8 cellular contexts compared by ENCODE assay signal in genomic region chr3:149152420-149152819, GRCh38. TPM values are rescaled to one million over a fixed set of nuclear protein-coding genes. Genes with fewer than 3 reads are reported as not detected.
DNase-seq lines count a peak whose midpoint lies in the region; ATAC-seq and TF ChIP-seq lines count a peak whose summit lies in the region.

No MANE protein-coding gene starts in this region.

- no peak overlapping the region for H3K4me3 Mint-ChIP-seq in activated CD4-positive, alpha-beta T cell treated with anti-CD3 and anti-CD28 coated beads, Interleukin-2, amount 10 ng/mL, durations not matched to agents 7 days and 5 days
- H3K4me3 Mint-ChIP-seq in mesothelial cell of epicardium, result no peak overlapping the region

- ATAC-seq in HG02840 (IDR thresholded peaks at IDR 0.05; ENCODE audit: low FRiP score, unreplicated experiment) (peak; percentile 91), left lobe of liver (no peak)

- CTCF ChIA-PET in activated CD4-positive, alpha-beta T cell treated with anti-CD3 and anti-CD28 coated beads, Interleukin-2, amount 10 ng/mL, durations not matched to agents 7 days and 5 days (lab: Charles Lee), result interaction anchor here (1.4 kb wide), 1 partner anchor 14 kb away, joined by 3 read pairs; no protein-coding TSS in a partner anchor

- no peak for TF ChIP-seq CTCF in mesothelial cell of epicardium (IDR thresholded peaks at IDR 0.05; ENCODE audit: unreplicated experiment)

- H3K27ac Mint-ChIP-seq in activated CD4-positive, alpha-beta T cell treated with anti-CD3 and anti-CD28 coated beads, Interleukin-2, amount 10 ng/mL, durations not matched to agents 7 days and 5 days, result peak overlapping the region; percentile 31
- peak overlapping the region; percentile 76 for H3K27ac Mint-ChIP-seq in mesothelial cell of epicardium

- H3K4me1 Mint-ChIP-seq in activated CD4-positive, alpha-beta T cell treated with anti-CD3 and anti-CD28 coated beads, Interleukin-2, amount 10 ng/mL, durations not matched to agents 7 days and 5 days, result peaks cover 18% of the 10 kb centered on the region
- H3K4me1 Mint-ChIP-seq in mesothelial cell of epicardium, result peaks cover 23% of the 10 kb centered on the region

- no peaks in the 10 kb centered on the region for H3K27me3 Mint-ChIP-seq in activated CD4-positive, alpha-beta T cell treated with anti-CD3 and anti-CD28 coated beads, Interleukin-2, amount 10 ng/mL, durations not matched to agents 7 days and 5 days
- H3K27me3 Mint-ChIP-seq in mesothelial cell of epicardium (ENCODE audit: low read depth), result no peaks in the 10 kb centered on the region

- H3K36me3 Mint-ChIP-seq in activated CD4-positive, alpha-beta T cell treated with anti-CD3 and anti-CD28 coated beads, Interleukin-2, amount 10 ng/mL, durations not matched to agents 7 days and 5 days (ENCODE audit: low read depth), result peaks cover 42% of the 10 kb centered on the region
- H3K36me3 Mint-ChIP-seq in mesothelial cell of epicardium, result peaks cover 24% of the 10 kb centered on the region

- peak; percentile 26 for DNase-seq in activated CD4-positive, alpha-beta T cell treated with anti-CD3 and anti-CD28 coated beads, Interleukin-2, amount 10 ng/mL, durations not matched to agents 7 days and 5 days
- DNase-seq in activated CD4-positive, alpha-beta T cell treated with anti-CD3 and anti-CD28 coated beads, Interleukin-2, amount 50 U/mL, for 1 hour, result no peak
- DNase-seq in RPMI8226, result peak; percentile 99
- no peak for DNase-seq in mesothelial cell of epicardium (ENCODE audit: low spot score in 2 of 2, unreplicated experiment in 2 of 2)
- DNase-seq in left lobe of liver (ENCODE audit: low spot score), result no peak
- DNase-seq in NCI-H187 (lab: John Stamatoyannopoulos, UW), result no peak
- DNase-seq in epidermal melanocyte (ENCODE audit: insufficient read length, low spot score), result no peak

- H3K9me3 Mint-ChIP-seq in activated CD4-positive, alpha-beta T cell treated with anti-CD3 and anti-CD28 coated beads, Interleukin-2, amount 10 ng/mL, durations not matched to agents 7 days and 5 days, result no peaks in the 10 kb centered on the region
- H3K9me3 Mint-ChIP-seq in mesothelial cell of epicardium, result no peaks in the 10 kb centered on the region

- POLR2A ChIA-PET in activated CD4-positive, alpha-beta T cell treated with anti-CD3 and anti-CD28 coated beads, Interleukin-2, amount 10 ng/mL, durations not matched to agents 7 days and 5 days (lab: Charles Lee), result no interaction called here

RNA-seq across cellular contexts. Expression of gene HPS3, which starts 23.0 kb away (rescaled TPM):
- 10 to 100 TPM; 24.8 to 29.4 TPM for total RNA-seq in activated CD4-positive, alpha-beta T cell treated with anti-CD3 and anti-CD28 coated beads, Interleukin-2, amount 10 ng/mL, durations not matched to agents 7 days and 5 days
- 28.6 to 30.8 TPM (median 29.7 TPM) in 3 replicates for total RNA-seq in mesothelial cell of epicardium
- total RNA-seq in left lobe of liver, result 5.1 TPM

Comparison
In these comparisons a context has a peak if more than half of its experiments do, and no peak if none do; other contexts are left out.
1. DNase-seq: peak in activated CD4-positive, alpha-beta T cell treated with anti-CD3 and anti-CD28 coated beads, Interleukin-2, amount 10 ng/mL, durations not matched to agents 7 days and 5 days (single experiment) and RPMI8226 (single experiment); none in activated CD4-positive, alpha-beta T cell treated with anti-CD3 and anti-CD28 coated beads, Interleukin-2, amount 50 U/mL, for 1 hour (single experiment), mesothelial cell of epicardium (0 of 2), left lobe of liver (single experiment), NCI-H187 (0 of 2) and epidermal melanocyte (single experiment).